In genomic region chr1:58887059-58887458, GRCh38 we compare ENCODE assay signal across 1 cellular context.
TF ChIP-seq lines count a peak whose summit lies in the region.

No MANE protein-coding gene starts in this region.

TF ChIP-seq in WTC11, 78 proteins besides CTCF, POLR2A, EP300 and RAD21 (continued from another document):
- TF ChIP-seq TP53 (CRISPR knock-in tag; IDR thresholded peaks at IDR 0.05): no peak
- no peak for TF ChIP-seq ETV6 (CRISPR knock-in tag; IDR thresholded peaks at IDR 0.05)
- no peak for TF ChIP-seq ERG (CRISPR knock-in tag; IDR thresholded peaks at IDR 0.05)
- TF ChIP-seq ZBTB21 (CRISPR knock-in tag; IDR thresholded peaks at IDR 0.05; ENCODE audit: borderline replicate concordance): no peak
- no peak for TF ChIP-seq CBFB (CRISPR knock-in tag; IDR thresholded peaks at IDR 0.05; ENCODE audit: low read depth)
- TF ChIP-seq ZBTB43 (CRISPR knock-in tag; IDR thresholded peaks at IDR 0.05): no peak
- no peak for TF ChIP-seq HMGA2 (CRISPR knock-in tag; IDR thresholded peaks at IDR 0.05)
- TF ChIP-seq NR1H2 (CRISPR knock-in tag; IDR thresholded peaks at IDR 0.05): no peak
- TF ChIP-seq KAT7 (CRISPR knock-in tag; IDR thresholded peaks at IDR 0.05; ENCODE audit: borderline replicate concordance): no peak
